Comparison of ENCODE assay signal across 1 cellular context in the genomic region with DNA sequence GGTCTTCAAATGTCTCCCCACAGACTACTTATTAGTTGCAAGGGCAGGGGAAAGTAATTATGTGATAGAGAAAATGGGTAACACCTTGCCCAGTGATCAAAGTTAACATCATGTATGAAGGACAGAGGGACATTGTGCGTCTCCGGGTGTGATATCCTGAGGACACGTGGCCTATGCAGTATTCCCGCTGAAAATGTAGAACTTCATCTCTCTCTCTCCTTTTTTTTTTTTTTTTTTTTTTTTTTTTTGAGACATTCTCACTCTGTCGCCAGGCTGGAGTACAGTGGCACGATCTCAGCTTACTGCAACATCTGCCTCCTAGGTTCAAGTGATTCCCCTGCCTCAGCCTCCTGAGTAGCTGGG.
TF ChIP-seq lines count a peak whose summit lies in the region.

No MANE protein-coding gene starts in this region.

TF ChIP-seq in K562, 482 proteins besides CTCF, POLR2A, EP300 and RAD21 (continued from another document):
- no peak for TF ChIP-seq HINFP (tag; conservative IDR thresholded peaks at IDR 0.05; ENCODE audit: low read depth)
- TF ChIP-seq, protein P1, sequence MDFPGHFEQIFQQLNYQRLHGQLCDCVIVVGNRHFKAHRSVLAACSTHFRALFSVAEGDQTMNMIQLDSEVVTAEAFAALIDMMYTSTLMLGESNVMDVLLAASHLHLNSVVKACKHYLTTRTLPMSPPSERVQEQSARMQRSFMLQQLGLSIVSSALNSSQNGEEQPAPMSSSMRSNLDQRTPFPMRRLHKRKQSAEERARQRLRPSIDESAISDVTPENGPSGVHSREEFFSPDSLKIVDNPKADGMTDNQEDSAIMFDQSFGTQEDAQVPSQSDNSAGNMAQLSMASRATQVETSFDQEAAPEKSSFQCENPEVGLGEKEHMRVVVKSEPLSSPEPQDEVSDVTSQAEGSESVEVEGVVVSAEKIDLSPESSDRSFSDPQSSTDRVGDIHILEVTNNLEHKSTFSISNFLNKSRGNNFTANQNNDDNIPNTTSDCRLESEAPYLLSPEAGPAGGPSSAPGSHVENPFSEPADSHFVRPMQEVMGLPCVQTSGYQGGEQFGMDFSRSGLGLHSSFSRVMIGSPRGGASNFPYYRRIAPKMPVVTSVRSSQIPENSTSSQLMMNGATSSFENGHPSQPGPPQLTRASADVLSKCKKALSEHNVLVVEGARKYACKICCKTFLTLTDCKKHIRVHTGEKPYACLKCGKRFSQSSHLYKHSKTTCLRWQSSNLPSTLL (IDR thresholded peaks at IDR 0.05) = no peak
- TF ChIP-seq ZFPM2 (CRISPR knock-in tag; IDR thresholded peaks at IDR 0.05) = no peak
- TF ChIP-seq, protein P2, sequence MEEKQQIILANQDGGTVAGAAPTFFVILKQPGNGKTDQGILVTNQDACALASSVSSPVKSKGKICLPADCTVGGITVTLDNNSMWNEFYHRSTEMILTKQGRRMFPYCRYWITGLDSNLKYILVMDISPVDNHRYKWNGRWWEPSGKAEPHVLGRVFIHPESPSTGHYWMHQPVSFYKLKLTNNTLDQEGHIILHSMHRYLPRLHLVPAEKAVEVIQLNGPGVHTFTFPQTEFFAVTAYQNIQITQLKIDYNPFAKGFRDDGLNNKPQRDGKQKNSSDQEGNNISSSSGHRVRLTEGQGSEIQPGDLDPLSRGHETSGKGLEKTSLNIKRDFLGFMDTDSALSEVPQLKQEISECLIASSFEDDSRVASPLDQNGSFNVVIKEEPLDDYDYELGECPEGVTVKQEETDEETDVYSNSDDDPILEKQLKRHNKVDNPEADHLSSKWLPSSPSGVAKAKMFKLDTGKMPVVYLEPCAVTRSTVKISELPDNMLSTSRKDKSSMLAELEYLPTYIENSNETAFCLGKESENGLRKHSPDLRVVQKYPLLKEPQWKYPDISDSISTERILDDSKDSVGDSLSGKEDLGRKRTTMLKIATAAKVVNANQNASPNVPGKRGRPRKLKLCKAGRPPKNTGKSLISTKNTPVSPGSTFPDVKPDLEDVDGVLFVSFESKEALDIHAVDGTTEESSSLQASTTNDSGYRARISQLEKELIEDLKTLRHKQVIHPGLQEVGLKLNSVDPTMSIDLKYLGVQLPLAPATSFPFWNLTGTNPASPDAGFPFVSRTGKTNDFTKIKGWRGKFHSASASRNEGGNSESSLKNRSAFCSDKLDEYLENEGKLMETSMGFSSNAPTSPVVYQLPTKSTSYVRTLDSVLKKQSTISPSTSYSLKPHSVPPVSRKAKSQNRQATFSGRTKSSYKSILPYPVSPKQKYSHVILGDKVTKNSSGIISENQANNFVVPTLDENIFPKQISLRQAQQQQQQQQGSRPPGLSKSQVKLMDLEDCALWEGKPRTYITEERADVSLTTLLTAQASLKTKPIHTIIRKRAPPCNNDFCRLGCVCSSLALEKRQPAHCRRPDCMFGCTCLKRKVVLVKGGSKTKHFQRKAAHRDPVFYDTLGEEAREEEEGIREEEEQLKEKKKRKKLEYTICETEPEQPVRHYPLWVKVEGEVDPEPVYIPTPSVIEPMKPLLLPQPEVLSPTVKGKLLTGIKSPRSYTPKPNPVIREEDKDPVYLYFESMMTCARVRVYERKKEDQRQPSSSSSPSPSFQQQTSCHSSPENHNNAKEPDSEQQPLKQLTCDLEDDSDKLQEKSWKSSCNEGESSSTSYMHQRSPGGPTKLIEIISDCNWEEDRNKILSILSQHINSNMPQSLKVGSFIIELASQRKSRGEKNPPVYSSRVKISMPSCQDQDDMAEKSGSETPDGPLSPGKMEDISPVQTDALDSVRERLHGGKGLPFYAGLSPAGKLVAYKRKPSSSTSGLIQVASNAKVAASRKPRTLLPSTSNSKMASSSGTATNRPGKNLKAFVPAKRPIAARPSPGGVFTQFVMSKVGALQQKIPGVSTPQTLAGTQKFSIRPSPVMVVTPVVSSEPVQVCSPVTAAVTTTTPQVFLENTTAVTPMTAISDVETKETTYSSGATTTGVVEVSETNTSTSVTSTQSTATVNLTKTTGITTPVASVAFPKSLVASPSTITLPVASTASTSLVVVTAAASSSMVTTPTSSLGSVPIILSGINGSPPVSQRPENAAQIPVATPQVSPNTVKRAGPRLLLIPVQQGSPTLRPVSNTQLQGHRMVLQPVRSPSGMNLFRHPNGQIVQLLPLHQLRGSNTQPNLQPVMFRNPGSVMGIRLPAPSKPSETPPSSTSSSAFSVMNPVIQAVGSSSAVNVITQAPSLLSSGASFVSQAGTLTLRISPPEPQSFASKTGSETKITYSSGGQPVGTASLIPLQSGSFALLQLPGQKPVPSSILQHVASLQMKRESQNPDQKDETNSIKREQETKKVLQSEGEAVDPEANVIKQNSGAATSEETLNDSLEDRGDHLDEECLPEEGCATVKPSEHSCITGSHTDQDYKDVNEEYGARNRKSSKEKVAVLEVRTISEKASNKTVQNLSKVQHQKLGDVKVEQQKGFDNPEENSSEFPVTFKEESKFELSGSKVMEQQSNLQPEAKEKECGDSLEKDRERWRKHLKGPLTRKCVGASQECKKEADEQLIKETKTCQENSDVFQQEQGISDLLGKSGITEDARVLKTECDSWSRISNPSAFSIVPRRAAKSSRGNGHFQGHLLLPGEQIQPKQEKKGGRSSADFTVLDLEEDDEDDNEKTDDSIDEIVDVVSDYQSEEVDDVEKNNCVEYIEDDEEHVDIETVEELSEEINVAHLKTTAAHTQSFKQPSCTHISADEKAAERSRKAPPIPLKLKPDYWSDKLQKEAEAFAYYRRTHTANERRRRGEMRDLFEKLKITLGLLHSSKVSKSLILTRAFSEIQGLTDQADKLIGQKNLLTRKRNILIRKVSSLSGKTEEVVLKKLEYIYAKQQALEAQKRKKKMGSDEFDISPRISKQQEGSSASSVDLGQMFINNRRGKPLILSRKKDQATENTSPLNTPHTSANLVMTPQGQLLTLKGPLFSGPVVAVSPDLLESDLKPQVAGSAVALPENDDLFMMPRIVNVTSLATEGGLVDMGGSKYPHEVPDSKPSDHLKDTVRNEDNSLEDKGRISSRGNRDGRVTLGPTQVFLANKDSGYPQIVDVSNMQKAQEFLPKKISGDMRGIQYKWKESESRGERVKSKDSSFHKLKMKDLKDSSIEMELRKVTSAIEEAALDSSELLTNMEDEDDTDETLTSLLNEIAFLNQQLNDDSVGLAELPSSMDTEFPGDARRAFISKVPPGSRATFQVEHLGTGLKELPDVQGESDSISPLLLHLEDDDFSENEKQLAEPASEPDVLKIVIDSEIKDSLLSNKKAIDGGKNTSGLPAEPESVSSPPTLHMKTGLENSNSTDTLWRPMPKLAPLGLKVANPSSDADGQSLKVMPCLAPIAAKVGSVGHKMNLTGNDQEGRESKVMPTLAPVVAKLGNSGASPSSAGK (IDR thresholded peaks at IDR 0.05) = peak; percentile 55
- no peak for TF ChIP-seq HNRNPK (IDR thresholded peaks at IDR 0.05; ENCODE audit: low read depth, low read length, poor library complexity, severe bottlenecking)
- peak; percentile 45; the same call in 1 of the 2 replicates for TF ChIP-seq L3MBTL2 (IDR thresholded peaks at IDR 0.05)
- no peak for TF ChIP-seq PTTG1 (tag; IDR thresholded peaks at IDR 0.05; ENCODE audit: low read depth)
- TF ChIP-seq, protein P3, sequence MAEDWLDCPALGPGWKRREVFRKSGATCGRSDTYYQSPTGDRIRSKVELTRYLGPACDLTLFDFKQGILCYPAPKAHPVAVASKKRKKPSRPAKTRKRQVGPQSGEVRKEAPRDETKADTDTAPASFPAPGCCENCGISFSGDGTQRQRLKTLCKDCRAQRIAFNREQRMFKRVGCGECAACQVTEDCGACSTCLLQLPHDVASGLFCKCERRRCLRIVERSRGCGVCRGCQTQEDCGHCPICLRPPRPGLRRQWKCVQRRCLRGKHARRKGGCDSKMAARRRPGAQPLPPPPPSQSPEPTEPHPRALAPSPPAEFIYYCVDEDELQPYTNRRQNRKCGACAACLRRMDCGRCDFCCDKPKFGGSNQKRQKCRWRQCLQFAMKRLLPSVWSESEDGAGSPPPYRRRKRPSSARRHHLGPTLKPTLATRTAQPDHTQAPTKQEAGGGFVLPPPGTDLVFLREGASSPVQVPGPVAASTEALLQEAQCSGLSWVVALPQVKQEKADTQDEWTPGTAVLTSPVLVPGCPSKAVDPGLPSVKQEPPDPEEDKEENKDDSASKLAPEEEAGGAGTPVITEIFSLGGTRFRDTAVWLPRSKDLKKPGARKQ (CRISPR knock-in tag; IDR thresholded peaks at IDR 0.05) = no peak
- no peak for TF ChIP-seq SMAD2 (IDR thresholded peaks at IDR 0.05; ENCODE audit: low read depth, low read length)
- TF ChIP-seq BACH1 (tag; IDR thresholded peaks at IDR 0.05) = no peak
- TF ChIP-seq NCOA4 (IDR thresholded peaks at IDR 0.05; ENCODE audit: partially characterized antibody) = no peak
- TF ChIP-seq E2F6 (IDR thresholded peaks at IDR 0.05; ENCODE audit: borderline replicate concordance in 1 of 2, extremely low read depth in 1 of 2, insufficient read depth in 1 of 2, insufficient read length in 1 of 2, low read depth in 1 of 2, low read length in 1 of 2, poor library complexity in 1 of 2, severe bottlenecking in 1 of 2) = peak; percentile 67 to 77
